8 cellular contexts compared by ENCODE assay signal in the genomic region with DNA sequence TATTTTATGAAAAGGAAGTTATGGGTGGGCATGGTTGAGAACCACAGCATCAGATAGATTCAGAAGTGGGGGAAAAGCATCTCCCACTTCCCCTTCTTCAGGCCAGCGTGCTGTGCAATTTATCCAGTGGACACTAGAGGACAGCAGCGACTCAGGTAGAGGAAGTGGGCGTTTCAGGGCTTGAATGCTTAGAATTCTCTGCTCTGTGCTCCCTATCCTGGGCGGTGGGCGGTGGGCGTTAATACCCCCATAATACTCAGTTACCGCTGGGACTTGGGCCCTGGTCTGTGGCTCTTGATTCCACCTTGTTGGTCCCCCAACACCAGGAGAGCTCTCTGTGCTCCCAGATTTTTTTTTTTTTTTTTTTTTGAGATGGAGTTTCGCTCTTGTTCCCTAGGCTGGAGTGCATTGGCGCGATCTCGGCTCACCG. TPM values are rescaled to one million over a fixed set of nuclear protein-coding genes. Genes with fewer than 3 reads are reported as not detected.
A peak's percentile ranks its signal among the peaks of the same experiment; 100 is the strongest.
DNase-seq lines count a peak whose midpoint lies in the region; ATAC-seq and TF ChIP-seq lines count a peak whose summit lies in the region.

No MANE protein-coding gene starts in this region.

- intact Hi-C loops in sciatic nerve (cut with DNase I): no loop called here

- no peak overlapping the region for H3K4me3 Mint-ChIP-seq in activated T-helper 17 cell treated with anti-CD3 and anti-CD28 coated beads, Interleukin-2, amount 50 U/mL, for 72 hours
- H3K4me3 Mint-ChIP-seq in glutamatergic neuron (ENCODE audit: unreplicated experiment): no peak overlapping the region

- DNase-seq in COR-L47 (lab: John Stamatoyannopoulos, UW) (peak; percentile 41), HT1080 (ENCODE audit: low read depth) (peak; percentile 62), OCI-M1 (lab: John Stamatoyannopoulos, UW) (peak; percentile 87), glutamatergic neuron (peak; percentile 74), sciatic nerve (ENCODE audit: low spot score) (no peak), epidermal melanocyte (ENCODE audit: insufficient read length, low spot score) (no peak)

- no peaks in the 10 kb centered on the region for H3K36me3 Mint-ChIP-seq in activated T-helper 17 cell treated with anti-CD3 and anti-CD28 coated beads, Interleukin-2, amount 50 U/mL, for 72 hours (ENCODE audit: low read depth)
- no peaks in the 10 kb centered on the region for H3K36me3 Mint-ChIP-seq in glutamatergic neuron (ENCODE audit: unreplicated experiment)

- TF ChIP-seq CTCF in glutamatergic neuron (IDR thresholded peaks at IDR 0.05; ENCODE audit: partially characterized antibody, unreplicated experiment): peak; percentile 73

- H3K4me1 Mint-ChIP-seq in activated T-helper 17 cell treated with anti-CD3 and anti-CD28 coated beads, Interleukin-2, amount 50 U/mL, for 72 hours: no peaks in the 10 kb centered on the region
- H3K4me1 Mint-ChIP-seq in glutamatergic neuron (ENCODE audit: low read depth, unreplicated experiment): no peaks in the 10 kb centered on the region

- no peaks in the 10 kb centered on the region for H3K9me3 Mint-ChIP-seq in activated T-helper 17 cell treated with anti-CD3 and anti-CD28 coated beads, Interleukin-2, amount 50 U/mL, for 72 hours
- H3K9me3 Mint-ChIP-seq in glutamatergic neuron (ENCODE audit: unreplicated experiment): no peaks in the 10 kb centered on the region

- no peak overlapping the region for H3K27ac Mint-ChIP-seq in activated T-helper 17 cell treated with anti-CD3 and anti-CD28 coated beads, Interleukin-2, amount 50 U/mL, for 72 hours
- H3K27ac Mint-ChIP-seq in glutamatergic neuron (ENCODE audit: unreplicated experiment): no peak overlapping the region

- peak; percentile 50 for ATAC-seq in activated T-helper 17 cell treated with anti-CD3 and anti-CD28 coated beads, Interleukin-2, amount 50 U/mL, for 72 hours (replicated peaks)
- peak; percentile 34 for ATAC-seq in sciatic nerve
- ATAC-seq in HG02571 (IDR thresholded peaks at IDR 0.05; ENCODE audit: unreplicated experiment): no peak

- no peaks in the 10 kb centered on the region for H3K27me3 Mint-ChIP-seq in activated T-helper 17 cell treated with anti-CD3 and anti-CD28 coated beads, Interleukin-2, amount 50 U/mL, for 72 hours
- H3K27me3 Mint-ChIP-seq in glutamatergic neuron (ENCODE audit: unreplicated experiment): peaks cover 2% of the 10 kb centered on the region

RNA-seq across cellular contexts. Expression of a gene that starts 3.7 kb away (rescaled TPM):
- total RNA-seq in HT1080 (2014; rRNA removed; shearing (Covaris generic)): not detected in 2 replicates
- not detected in 2 replicates for polyA plus RNA-seq in HT1080 (2015; cell fraction: cytosol; rRNA removed)
- polyA plus RNA-seq in HT1080 (2015; cell fraction: nucleus; rRNA removed): not detected in 2 replicates
- not detected for total RNA-seq in activated T-helper 17 cell treated with anti-CD3 and anti-CD28 coated beads, Interleukin-2, amount 50 U/mL, for 72 hours
- total RNA-seq in glutamatergic neuron (ENCODE audit: unreplicated experiment) (not detected), sciatic nerve (not detected)

RNA-seq across cellular contexts. Expression of a gene that starts 16.6 kb away (rescaled TPM):
- 3.2 and 5.1 TPM in 2 replicates for total RNA-seq in HT1080 (2014; rRNA removed; shearing (Covaris generic))
- polyA plus RNA-seq in HT1080 (2015; cell fraction: cytosol; rRNA removed): 5.2 and 6.5 TPM in 2 replicates
- 6.2 and 7.2 TPM in 2 replicates for polyA plus RNA-seq in HT1080 (2015; cell fraction: nucleus; rRNA removed)
- 1 to 10 TPM; 2.0 to 4.3 TPM for total RNA-seq in activated T-helper 17 cell treated with anti-CD3 and anti-CD28 coated beads, Interleukin-2, amount 50 U/mL, for 72 hours
- total RNA-seq in glutamatergic neuron (ENCODE audit: unreplicated experiment) (not detected), sciatic nerve (not detected)

RNA-seq across cellular contexts. Expression of a gene that starts 34.1 kb away (rescaled TPM):
- total RNA-seq in HT1080 (2014; rRNA removed; shearing (Covaris generic)): not detected in 2 replicates
- polyA plus RNA-seq in HT1080 (2015; cell fraction: cytosol; rRNA removed): not detected in 2 replicates
- not detected in 2 replicates for polyA plus RNA-seq in HT1080 (2015; cell fraction: nucleus; rRNA removed)
- total RNA-seq in activated T-helper 17 cell treated with anti-CD3 and anti-CD28 coated beads, Interleukin-2, amount 50 U/mL, for 72 hours: not detected
- not detected for total RNA-seq in glutamatergic neuron (ENCODE audit: unreplicated experiment)
- total RNA-seq in sciatic nerve: 1.1 TPM

RNA-seq across cellular contexts. Expression of a gene that starts 39.4 kb away (rescaled TPM):
- total RNA-seq in HT1080 (2014; rRNA removed; shearing (Covaris generic)): not detected in 2 replicates
- not detected in 2 replicates for polyA plus RNA-seq in HT1080 (2015; cell fraction: cytosol; rRNA removed)
- polyA plus RNA-seq in HT1080 (2015; cell fraction: nucleus; rRNA removed): not detected in 2 replicates
- not detected for total RNA-seq in activated T-helper 17 cell treated with anti-CD3 and anti-CD28 coated beads, Interleukin-2, amount 50 U/mL, for 72 hours
- not detected for total RNA-seq in glutamatergic neuron (ENCODE audit: unreplicated experiment)
- 96.8 TPM for total RNA-seq in sciatic nerve

RNA-seq across cellular contexts. Expression of a gene that starts 54.2 kb away (rescaled TPM):
- total RNA-seq in HT1080 (2014; rRNA removed; shearing (Covaris generic)): not detected in 2 replicates
- polyA plus RNA-seq in HT1080 (2015; cell fraction: cytosol; rRNA removed): not detected in 2 replicates
- not detected in 2 replicates for polyA plus RNA-seq in HT1080 (2015; cell fraction: nucleus; rRNA removed)
- not detected for total RNA-seq in activated T-helper 17 cell treated with anti-CD3 and anti-CD28 coated beads, Interleukin-2, amount 50 U/mL, for 72 hours
- not detected for total RNA-seq in glutamatergic neuron (ENCODE audit: unreplicated experiment)
- not detected for total RNA-seq in sciatic nerve

Comparison
In these comparisons a context has a peak if more than half of its experiments do, and no peak if none do; other contexts are left out.
1. DNase-seq: peak in COR-L47 (single experiment), HT1080 (single experiment), OCI-M1 (single experiment) and glutamatergic neuron (single experiment); none in sciatic nerve (single experiment) and epidermal melanocyte (single experiment).